8 cellular contexts compared by ENCODE assay signal in the genomic region with DNA sequence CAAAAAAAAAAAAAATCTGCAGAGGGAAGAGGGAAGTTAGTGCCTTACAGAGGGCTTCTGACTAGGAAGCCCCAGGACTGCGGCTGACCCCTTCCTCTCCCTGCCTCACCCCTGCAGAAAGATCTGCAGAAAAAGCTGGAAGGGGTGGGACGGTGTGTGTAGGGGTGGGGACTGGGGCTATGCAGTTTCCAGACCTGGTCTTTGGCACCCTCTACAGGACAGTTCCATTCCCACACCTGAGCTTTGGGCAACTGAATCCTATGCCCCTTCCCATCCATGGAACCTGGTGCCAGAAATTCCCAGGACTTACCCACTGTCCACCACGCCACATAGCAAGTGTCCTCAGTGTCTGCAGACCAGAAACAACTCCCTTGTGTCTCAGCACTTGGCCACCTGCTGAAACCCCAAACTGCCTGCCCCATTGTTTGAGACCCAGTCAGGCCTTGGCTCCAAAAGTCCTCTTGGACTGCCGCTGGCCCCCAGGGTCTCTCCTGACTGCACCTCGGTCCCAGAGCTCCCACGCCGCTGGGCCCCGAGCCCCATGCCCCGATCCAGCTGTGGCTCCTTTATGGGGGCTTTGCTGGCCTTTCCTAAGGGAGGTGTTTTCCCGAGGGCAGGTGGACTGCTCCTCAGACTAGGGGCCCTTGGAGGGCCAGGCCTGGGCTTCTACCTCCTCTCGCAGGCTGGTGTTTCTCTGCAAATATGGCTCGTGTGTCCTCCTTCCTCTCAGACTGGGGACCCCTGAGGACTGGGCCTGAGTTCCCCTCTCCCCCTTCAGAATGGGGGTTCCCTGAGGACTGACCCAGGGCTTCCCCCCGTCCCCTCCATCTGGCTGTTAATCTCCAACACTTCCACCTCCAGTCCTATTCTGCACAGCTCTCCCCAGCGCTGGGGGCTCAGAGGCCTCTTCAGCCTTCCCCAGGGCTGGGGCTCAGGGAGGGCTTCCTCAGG.
DNase-seq lines count a peak whose midpoint lies in the region; ATAC-seq, FAIRE-seq and TF ChIP-seq lines count a peak whose summit lies in the region.
"Not testable (repeated sequence)": the region's sequence is repeated elsewhere in the genome, so short reads cannot be mapped to it uniquely, and the experiment has no call there.

No MANE protein-coding gene starts in this region.

- not testable (repeated sequence) for H3F3A ChIP-seq in Loucy (ENCODE audit: low read depth)

- H3K4me2 ChIP-seq in Loucy (ENCODE audit: low read depth, low read length, poor library complexity, severe bottlenecking); endothelial cell of umbilical vein (ENCODE audit: insufficient read depth, low read length): not testable (repeated sequence)

- intact Hi-C loops in Caco-2 (cut with micrococcal nuclease; ENCODE audit: unreplicated experiment); Panc1 (cut with micrococcal nuclease; ENCODE audit: unreplicated experiment); transverse colon (cut with DNase I; ENCODE audit: low total_unique reads): not testable (repeated sequence)
- intact Hi-C loops in endothelial cell of umbilical vein (cut with micrococcal nuclease), result loop anchor here (5.0 kb wide), 1 partner anchor 379 kb away; no protein-coding TSS in a partner anchor

- not testable (repeated sequence) for H3K9me3 ChIP-seq in Caco-2; Loucy (ENCODE audit: insufficient read depth, low read depth, low read length); Panc1 (ENCODE audit: control insufficient read depth, insufficient read depth, low read depth, low read length); endothelial cell of umbilical vein (replicated peaks; ENCODE audit: control insufficient read depth, insufficient read depth, low read length); liver (ENCODE audit: control insufficient read depth in 4 of 4, low read length in 3 of 4); transverse colon

- CTCF ChIA-PET in Caco-2 (lab: Charles Lee); Panc1 (lab: Charles Lee); endothelial cell of umbilical vein (lab: Charles Lee): not testable (repeated sequence)

- not testable (repeated sequence) for TF ChIP-seq POLR2A in endothelial cell of umbilical vein (IDR thresholded peaks at IDR 0.05; ENCODE audit: low read depth, low read length); transverse colon (IDR thresholded peaks at IDR 0.05)

- not testable (repeated sequence) for H3K36me3 Mint-ChIP-seq in Caco-2 (ENCODE audit: insufficient read depth, unreplicated experiment); activated T-cell treated with anti-CD3 and anti-CD28 coated beads, Interleukin-2, amount 50 U/mL, for 72 hours (ENCODE audit: insufficient read depth in 2 of 2)

- not testable (repeated sequence) for H3K9me1 ChIP-seq in endothelial cell of umbilical vein (replicated peaks; ENCODE audit: control insufficient read depth, extremely low read depth, insufficient read depth, low read length)

- peak; percentile 70 to 84 for TF ChIP-seq CTCF in Caco-2 (IDR thresholded peaks at IDR 0.05; ENCODE audit: insufficient read depth in 1 of 2, low read depth in 1 of 2, low read length in 1 of 2, severe bottlenecking in 1 of 2, unreplicated experiment in 1 of 2)
- not testable (repeated sequence) for TF ChIP-seq CTCF in GM20000 (IDR thresholded peaks at IDR 0.05; ENCODE audit: extremely low read depth, missing control alignments)
- peak; percentile 23; the same call in 1 of the 2 replicates for TF ChIP-seq CTCF in Loucy (conservative IDR thresholded peaks at IDR 0.05; ENCODE audit: low read length)
- TF ChIP-seq CTCF in Panc1 (IDR thresholded peaks at IDR 0.05), result peak; percentile 79
- peak; percentile 5 to 53 for TF ChIP-seq CTCF in endothelial cell of umbilical vein (IDR thresholded peaks at IDR 0.05; ENCODE audit: extremely low read depth in 1 of 2, insufficient read depth in 1 of 2, low read depth in 1 of 2, low read length in 2 of 2)
- peak; percentile 43 for TF ChIP-seq CTCF in liver (IDR thresholded peaks at IDR 0.05; ENCODE audit: low read depth, low read length, missing input control)
- peak; percentile 34 to 54 (median 51) for TF ChIP-seq CTCF in transverse colon (IDR thresholded peaks at IDR 0.05)

- not testable (repeated sequence) for H3K27me3 ChIP-seq in Caco-2 (replicated peaks; ENCODE audit: control insufficient read depth, insufficient read depth, low read length); Loucy (ENCODE audit: insufficient read depth, low read length, poor library complexity, severe bottlenecking); Panc1 (ENCODE audit: control insufficient read depth, insufficient read depth, low read length); endothelial cell of umbilical vein (ENCODE audit: control insufficient read depth in 2 of 2, insufficient read depth in 2 of 2, low read length in 2 of 2); liver (ENCODE audit: control insufficient read depth in 4 of 4, insufficient read depth in 4 of 4, low read length in 3 of 4); transverse colon

- peak; percentile 66 to 74 for TF ChIP-seq RAD21 in liver (IDR thresholded peaks at IDR 0.05)

- TF ChIP-seq EP300 in transverse colon (IDR thresholded peaks at IDR 0.05; ENCODE audit: low read depth), result not testable (repeated sequence)

- POLR2A ChIA-PET in Caco-2 (lab: Charles Lee); Panc1 (lab: Charles Lee); endothelial cell of umbilical vein (lab: Charles Lee): not testable (repeated sequence)

- not testable (repeated sequence) for FAIRE-seq in endothelial cell of umbilical vein (lab: Jason Lieb, UNC)

- H3K9me3 Mint-ChIP-seq in Caco-2 (ENCODE audit: unreplicated experiment); activated T-cell treated with anti-CD3 and anti-CD28 coated beads, Interleukin-2, amount 50 U/mL, for 72 hours: not testable (repeated sequence)

- WGBS in liver, result 63% methylated on average over 14 of the region's 14 CpGs
- 67% methylated on average over 10 of the region's 14 CpGs; no CpG with 5 or more reads in 1 of the 2 donors for WGBS in transverse colon (ENCODE audit: low coverage in 1 of 2), 2 donors

- not testable (repeated sequence) for H3K4me1 Mint-ChIP-seq in Caco-2 (ENCODE audit: low read depth, unreplicated experiment); activated T-cell treated with anti-CD3 and anti-CD28 coated beads, Interleukin-2, amount 50 U/mL, for 72 hours (ENCODE audit: low read depth)

- not testable (repeated sequence) for H3K79me2 ChIP-seq in Loucy (ENCODE audit: insufficient read depth, low read length); endothelial cell of umbilical vein (ENCODE audit: control insufficient read depth, insufficient read depth, low read length)

- not testable (repeated sequence) for H3K4me1 ChIP-seq in Caco-2; Loucy (ENCODE audit: insufficient read depth, low read length, poor library complexity, severe bottlenecking); Panc1 (ENCODE audit: control insufficient read depth, insufficient read depth, low read length); endothelial cell of umbilical vein (ENCODE audit: control insufficient read depth, extremely low read depth, insufficient read depth, low read length); liver (ENCODE audit: control insufficient read depth in 4 of 4, insufficient read depth in 4 of 4, low read length in 3 of 4); transverse colon

- not testable (repeated sequence) for H3K27me3 Mint-ChIP-seq in Caco-2 (ENCODE audit: insufficient read depth, unreplicated experiment); activated T-cell treated with anti-CD3 and anti-CD28 coated beads, Interleukin-2, amount 50 U/mL, for 72 hours (ENCODE audit: low read depth)

- DNase-seq in Caco-2, result peak; percentile 61 to 67
- peak; percentile 22 for DNase-seq in GM20000 (ENCODE audit: low spot score)
- DNase-seq in Panc1 (ENCODE audit: low read depth, low spot score), result not testable (repeated sequence)
- DNase-seq in activated T-cell treated with anti-CD3 and anti-CD28 coated beads, Interleukin-2, amount 50 U/mL, for 72 hours, result peak; percentile 15 to 25
- peak; percentile 25 for DNase-seq in endothelial cell of umbilical vein (ENCODE audit: low read depth, low spot score)
- peak; percentile 21 for DNase-seq in transverse colon

- H2AFZ ChIP-seq in Loucy (ENCODE audit: low read length); endothelial cell of umbilical vein (ENCODE audit: low read depth, low read length): not testable (repeated sequence)

- in situ Hi-C loops in Panc1 (cut with HindIII; ENCODE audit: low pct_unique_long_range_greater_than_20kb, low sequenced_read_pairs); transverse colon (cut with MboI; ENCODE audit: low pct_ligation_motif_present in 1 of 4, low pct_unique_long_range_greater_than_20kb in 1 of 4, low sequenced_read_pairs in 3 of 4): not testable (repeated sequence)

- not testable (repeated sequence) for BruUV-seq in Caco-2 (replicated peaks; lab: Mats Ljungman, UMichigan); Panc1 (replicated peaks; lab: Mats Ljungman, UMichigan); endothelial cell of umbilical vein (replicated peaks; lab: Mats Ljungman, UMichigan)

- H3K27ac ChIP-seq in Panc1 (ENCODE audit: low read length); endothelial cell of umbilical vein (ENCODE audit: insufficient read depth, low read depth, low read length); liver (ENCODE audit: low read depth in 1 of 2, low read length in 2 of 2); transverse colon: not testable (repeated sequence)

- not testable (repeated sequence) for H3K4me3 Mint-ChIP-seq in Caco-2 (ENCODE audit: unreplicated experiment); activated T-cell treated with anti-CD3 and anti-CD28 coated beads, Interleukin-2, amount 50 U/mL, for 72 hours

- not testable (repeated sequence) for H3K36me3 ChIP-seq in Caco-2 (ENCODE audit: control insufficient read depth, insufficient read depth, low read length); Loucy (ENCODE audit: insufficient read depth, low read length); Panc1 (ENCODE audit: control insufficient read depth, insufficient read depth, low read length); endothelial cell of umbilical vein (ENCODE audit: control insufficient read depth in 2 of 2, extremely low read depth in 1 of 2, insufficient read depth in 2 of 2, low read length in 2 of 2); liver (ENCODE audit: control insufficient read depth in 4 of 4, insufficient read depth in 3 of 4, low read depth in 1 of 4, low read length in 3 of 4); transverse colon

- not testable (repeated sequence) for ATAC-seq in Panc1; activated T-cell treated with anti-CD3 and anti-CD28 coated beads, Interleukin-2, amount 50 U/mL, for 72 hours (replicated peaks in 1 of 2)

- dilution Hi-C loops in endothelial cell of umbilical vein (cut with MboI; ENCODE audit: extremely low pct_ligation_motif_present, low sequenced_read_pairs), result not testable (repeated sequence)

- not testable (repeated sequence) for H3K9me2 ChIP-seq in Loucy (replicated peaks; ENCODE audit: low read depth, low read length)

- H3K4me3 ChIP-seq in Caco-2 (ENCODE audit: low read depth, low read length); Loucy (ENCODE audit: low read length, poor library complexity, severe bottlenecking); Panc1 (ENCODE audit: low read depth in 2 of 2, low read length in 2 of 2); endothelial cell of umbilical vein (replicated peaks in 1 of 3; ENCODE audit: insufficient read depth in 1 of 3, low read depth in 1 of 3, low read length in 3 of 3); liver (ENCODE audit: low read depth in 1 of 3, low read length in 3 of 3); transverse colon: not testable (repeated sequence)

- not testable (repeated sequence) for H3K27ac Mint-ChIP-seq in Caco-2 (ENCODE audit: unreplicated experiment); activated T-cell treated with anti-CD3 and anti-CD28 coated beads, Interleukin-2, amount 50 U/mL, for 72 hours

- H3K9ac ChIP-seq in Loucy (ENCODE audit: low read depth, low read length, poor library complexity, severe bottlenecking); endothelial cell of umbilical vein (replicated peaks; ENCODE audit: extremely low read depth, insufficient read depth, low read length); liver (ENCODE audit: low read depth in 1 of 2, low read length in 2 of 2): not testable (repeated sequence)

- not testable (repeated sequence) for H4K20me1 ChIP-seq in Loucy (ENCODE audit: insufficient read depth, low read length, poor library complexity, severe bottlenecking); endothelial cell of umbilical vein (replicated peaks; ENCODE audit: control insufficient read depth, extremely low read depth, insufficient read depth, low read length)
